In genomic region chr7:134766779-134767566, GRCh38 we compare ENCODE assay signal across 8 cellular contexts. TPM values are rescaled to one million over a fixed set of nuclear protein-coding genes. Genes with fewer than 3 reads are reported as not detected.
DNase-seq lines count a peak whose midpoint lies in the region; ATAC-seq and TF ChIP-seq lines count a peak whose summit lies in the region.

No MANE protein-coding gene starts in this region.

- no peak overlapping the region for H2BK5ac ChIP-seq in neuronal stem cell (ENCODE audit: low read length)

- H3K14ac ChIP-seq in neuronal stem cell (ENCODE audit: low read length) = no peak overlapping the region

- H3K79me1 ChIP-seq in neuronal stem cell (ENCODE audit: low read depth, low read length) = no peaks in the 10 kb centered on the region

- H3K27ac Mint-ChIP-seq in HFFc6 (peak overlapping the region; percentile 77), activated B cell treated with CpG ODN at 0.5 μM for 24 hours (peak overlapping the region; percentile 89)

- no peak overlapping the region for H3K9ac ChIP-seq in neuronal stem cell (ENCODE audit: low read depth, low read length, poor library complexity)

- no peak overlapping the region for H3K4me2 ChIP-seq in neuronal stem cell (ENCODE audit: insufficient read depth, low read length, poor library complexity, severe bottlenecking)

- CTCF ChIA-PET in activated B cell treated with CpG ODN at 0.5 μM for 24 hours (lab: Charles Lee) = interaction anchor here (1.2 to 2.2 kb wide), 4 partner anchors 15 to 404 kb away, joined by 3 to 5 read pairs (median 4); partner anchors contain the start of gene CYREN

- peaks cover 81% of the 10 kb centered on the region for H3K4me1 Mint-ChIP-seq in HFFc6 (ENCODE audit: low read depth)
- peaks cover 33% of the 10 kb centered on the region for H3K4me1 Mint-ChIP-seq in activated B cell treated with CpG ODN at 0.5 μM for 24 hours

- POLR2A ChIA-PET in activated B cell treated with CpG ODN at 0.5 μM for 24 hours (lab: Charles Lee) = interaction anchor here (0.6 to 2.1 kb wide), 9 partner anchors 16 to 452 kb away, joined by 3 to 12 read pairs (median 5); partner anchors contain the start of genes BPGM and CYREN

- intact Hi-C loops in activated B cell treated with CpG ODN at 0.5 μM for 24 hours (cut with micrococcal nuclease) = loop anchor here (1.0 to 10.0 kb wide), 4 partner anchors 121 to 404 kb away; partner anchors contain the start of genes BPGM and CYREN

- H3K27me3 Mint-ChIP-seq in HFFc6 (ENCODE audit: insufficient read depth) = peaks cover 4% of the 10 kb centered on the region
- H3K27me3 Mint-ChIP-seq in activated B cell treated with CpG ODN at 0.5 μM for 24 hours = no peaks in the 10 kb centered on the region

- no peak overlapping the region for H4K91ac ChIP-seq in neuronal stem cell (ENCODE audit: low read depth, low read length, poor library complexity)

- peak; percentile 52 for DNase-seq in GM13976 (ENCODE audit: low spot score)
- DNase-seq in HFFc6 = no peak
- DNase-seq in activated B cell treated with CpG ODN at 0.5 μM for 24 hours = peak; percentile 27
- no peak for DNase-seq in neuronal stem cell (ENCODE audit: low spot score)
- no peak for DNase-seq in NCI-H82 treated with DMSO at 0.1 percent for 48 hours (lab: John Stamatoyannopoulos, UW; ENCODE audit: unreplicated experiment)
- no peak for DNase-seq in NCI-H1105 treated with DMSO at 0.1 percent for 48 hours (lab: John Stamatoyannopoulos, UW)
- DNase-seq in kidney tubule cell (ENCODE audit: low spot score) = no peak

- no CpG with 5 or more reads among the region's 15 CpGs for WGBS in neuronal stem cell (ENCODE audit: extremely low coverage in 2 of 2, insufficient read length in 2 of 2, insufficient replicate concordance in 1 of 2), 2 donors

- no peak overlapping the region for H2BK15ac ChIP-seq in neuronal stem cell (ENCODE audit: low read length)

- no peaks in the 10 kb centered on the region for H3K9me3 ChIP-seq in neuronal stem cell (replicated peaks in 1 of 2; ENCODE audit: control insufficient read depth in 2 of 2, insufficient read depth in 1 of 2, low read depth in 1 of 2, low read length in 2 of 2)

- H3K27me3 ChIP-seq in neuronal stem cell (ENCODE audit: control insufficient read depth in 3 of 3, insufficient read depth in 3 of 3, low read depth in 1 of 3, low read length in 3 of 3) = no peaks in the 10 kb centered on the region

- H3K27ac ChIP-seq in neuronal stem cell (replicated peaks; ENCODE audit: low read length) = no peak overlapping the region

- H3K36me3 ChIP-seq in neuronal stem cell (replicated peaks in 1 of 2; ENCODE audit: control insufficient read depth in 2 of 2, insufficient read depth in 2 of 2, low read length in 2 of 2) = no peaks in the 10 kb centered on the region

- ATAC-seq in activated B cell treated with CpG ODN at 0.5 μM for 24 hours (ENCODE audit: low read depth) = peak; percentile 90
- no peak for ATAC-seq in GM19463 (IDR thresholded peaks at IDR 0.05; ENCODE audit: unreplicated experiment)

- no peak overlapping the region for H2BK120ac ChIP-seq in neuronal stem cell (ENCODE audit: low read depth, low read length)

- H3K9me3 Mint-ChIP-seq in HFFc6 = no peaks in the 10 kb centered on the region
- peaks cover 4% of the 10 kb centered on the region for H3K9me3 Mint-ChIP-seq in activated B cell treated with CpG ODN at 0.5 μM for 24 hours

- no peak overlapping the region for H2AK5ac ChIP-seq in neuronal stem cell (ENCODE audit: low read depth, low read length)

- TF ChIP-seq CTCF in GM13976 (IDR thresholded peaks at IDR 0.05; ENCODE audit: borderline replicate concordance, control extremely low read depth, extremely low read depth, insufficient read depth, missing control alignments) (no peak), HFFc6 (IDR thresholded peaks at IDR 0.05) (no peak), activated B cell treated with CpG ODN at 0.5 μM for 24 hours (IDR thresholded peaks at IDR 0.05) (no peak)

- H3K4me3 Mint-ChIP-seq in HFFc6 = peak overlapping the region; percentile 60
- H3K4me3 Mint-ChIP-seq in activated B cell treated with CpG ODN at 0.5 μM for 24 hours = peak overlapping the region; percentile 55

- peaks cover 0 to 1% of the 10 kb centered on the region in 2 donors for H3K4me1 ChIP-seq in neuronal stem cell (ENCODE audit: control insufficient read depth in 2 of 2, insufficient read depth in 1 of 2, low read depth in 1 of 2, low read length in 2 of 2)

- no peak overlapping the region for H3K18ac ChIP-seq in neuronal stem cell (ENCODE audit: low read length)

- H3K4me3 ChIP-seq in neuronal stem cell (ENCODE audit: low read length in 2 of 2) = no peak overlapping the region

- no peak overlapping the region for H3K23ac ChIP-seq in neuronal stem cell (ENCODE audit: low read depth, low read length, poor library complexity)

- no peak overlapping the region for H2BK12ac ChIP-seq in neuronal stem cell (ENCODE audit: low read length)

- H2AFZ ChIP-seq in neuronal stem cell (ENCODE audit: low read length) = peak overlapping the region; percentile 52

- in situ Hi-C loops in GM13976 (cut with MboI; ENCODE audit: low sequenced_read_pairs, unreplicated experiment) = no loop called here

- H3K4ac ChIP-seq in neuronal stem cell (ENCODE audit: low read length) = no peak overlapping the region

- no peak overlapping the region for H4K8ac ChIP-seq in neuronal stem cell (ENCODE audit: low read depth, low read length)

- H3K36me3 Mint-ChIP-seq in HFFc6 (ENCODE audit: low read depth) (peaks cover 40% of the 10 kb centered on the region), activated B cell treated with CpG ODN at 0.5 μM for 24 hours (ENCODE audit: low read depth) (no peaks in the 10 kb centered on the region)

RNA-seq across cellular contexts. Expression of gene CALD1, which starts 12.5 kb away (rescaled TPM):
- total RNA-seq in HFFc6 (2021; fragmentation: NEBNext Ultra II Directional; extraction: Animal tissue kit (Norgen Biotek cat#: 25700)) = 1,000 to 10,000 TPM; 1,066 to 1,726 (median 1,102) TPM
- total RNA-seq in activated B cell treated with CpG ODN at 0.5 μM for 24 hours = 0.15 and 0.33 TPM in 2 replicates
- 98.6 TPM for polyA plus RNA-seq in neuronal stem cell (2013, experiment 1 of 2)
- polyA plus RNA-seq in neuronal stem cell (2013, experiment 2 of 2) = 99.2 TPM

Comparison
In these comparisons a context has a peak if more than half of its experiments do, and no peak if none do; other contexts are left out.
1. DNase-seq: peak in GM13976 (single experiment) and activated B cell treated with CpG ODN at 0.5 μM for 24 hours (single experiment); none in HFFc6 (single experiment), neuronal stem cell (single experiment), NCI-H82 treated with DMSO at 0.1 percent for 48 hours (single experiment), NCI-H1105 treated with DMSO at 0.1 percent for 48 hours (single experiment) and kidney tubule cell (single experiment).
2. RNA of gene CALD1, which starts 12.5 kb away (total RNA-seq): 1,066 to 1,726 TPM in HFFc6; 0.15 to 0.33 TPM in activated B cell treated with CpG ODN at 0.5 μM for 24 hours; every median in the first group is over 100 times any median in the second.